24 cellular contexts compared by ENCODE assay signal in the genomic region with DNA sequence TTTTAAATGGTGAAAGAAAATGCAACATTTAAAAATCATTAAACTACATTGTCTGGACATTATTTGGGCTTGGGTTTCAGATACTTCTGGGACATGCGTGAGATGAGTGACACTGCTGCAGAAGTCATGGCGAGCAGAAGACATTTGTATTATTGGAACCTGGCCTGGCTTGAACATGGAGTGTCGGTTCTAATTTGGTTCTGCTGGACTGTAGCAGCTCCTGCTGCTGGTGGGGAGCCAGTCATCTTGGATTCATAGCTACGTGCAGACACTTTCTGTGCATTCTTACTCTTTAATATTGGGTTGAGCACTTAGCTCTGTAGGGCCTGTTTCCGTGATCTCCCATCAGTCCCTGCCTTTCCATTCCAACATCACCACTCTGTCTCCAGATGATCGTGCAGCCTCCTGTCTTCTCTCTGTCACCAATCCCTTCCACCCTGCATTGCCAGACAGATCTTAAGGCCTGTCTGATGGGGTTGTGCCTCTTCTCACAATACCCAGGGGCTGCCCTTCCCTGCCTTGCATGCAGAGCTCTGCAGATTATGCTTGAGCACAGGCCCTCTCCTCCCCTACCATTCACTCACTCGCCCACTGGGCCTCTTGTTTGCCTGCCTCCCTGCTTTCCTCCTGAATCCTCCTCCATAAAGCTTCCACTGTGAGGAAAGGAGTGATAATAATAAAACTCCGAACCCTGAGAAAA. TPM values are rescaled to one million over a fixed set of nuclear protein-coding genes. Genes with fewer than 3 reads are reported as not detected.
DNase-seq lines count a peak whose midpoint lies in the region; ATAC-seq and TF ChIP-seq lines count a peak whose summit lies in the region.
"Had no signal": no experiment of that assay in that cellular context is flagged by ENCODE, and none has a peak within 500 bp of the region (broad histone marks: within the 10 kb centered on the region; RNA-seq: fewer than 3 reads in every experiment).

No MANE protein-coding gene starts in this region.

- H3K9me3 ChIP-seq in ascending aorta (no peaks in the 10 kb centered on the region), mesenchymal stem cell (ENCODE audit: control insufficient read depth, low read length) (no peaks in the 10 kb centered on the region), stomach smooth muscle (ENCODE audit: control insufficient read depth in 2 of 2, low read length in 2 of 2) (no peaks in the 10 kb centered on the region)
- H3K9me3 ChIP-seq: BLaER1 treated with 17β-estradiol and CSF1 and Interleukin-3, amounts not matched to agents 10 nM and 100 nM; breast epithelium had no signal

- no peak overlapping the region for H2BK5ac ChIP-seq in mesenchymal stem cell (ENCODE audit: low read depth, low read length, poor library complexity, severe bottlenecking)

- ATAC-seq in stimulated activated effector memory CD8-positive, alpha-beta T cell treated with anti-CD3 and anti-CD28 coated beads, Interleukin-12 subunit alpha, Interleukin-12 subunit beta, amount 100 ng/mL, for 72 hours = no peak
- ATAC-seq in HG02798 (IDR thresholded peaks at IDR 0.05; ENCODE audit: poor library complexity, unreplicated experiment) = no peak
- ATAC-seq: naive thymus-derived CD8-positive, alpha-beta T cell had no signal

- H3K27me3 ChIP-seq in ascending aorta (no peaks in the 10 kb centered on the region), mesenchymal stem cell (ENCODE audit: control insufficient read depth in 1 of 2, insufficient read depth in 1 of 2, low read length in 2 of 2) (no peaks in the 10 kb centered on the region), stomach smooth muscle (ENCODE audit: control insufficient read depth in 1 of 2, insufficient read depth in 2 of 2, low read length in 2 of 2) (no peaks in the 10 kb centered on the region)
- H3K27me3 ChIP-seq: BLaER1 treated with 17β-estradiol and CSF1 and Interleukin-3, amounts not matched to agents 10 nM and 100 nM; breast epithelium had no signal

- H4K91ac ChIP-seq in mesenchymal stem cell (ENCODE audit: low read length) = no peak overlapping the region

- no peak overlapping the region for H3K9ac ChIP-seq in mesenchymal stem cell (ENCODE audit: low read length)
- H3K9ac ChIP-seq in stomach smooth muscle (ENCODE audit: low read length in 2 of 2) = peak overlapping the region in 1 of 2 donors; percentile 13
- H3K9ac ChIP-seq: BLaER1 treated with 17β-estradiol and CSF1 and Interleukin-3, amounts not matched to agents 10 nM and 100 nM; parathyroid adenoma had no signal

- H3K4ac ChIP-seq in mesenchymal stem cell (ENCODE audit: low read depth in 1 of 2, low read length in 2 of 2) = no peak overlapping the region

- no peak overlapping the region for H3K4me2 ChIP-seq in mesenchymal stem cell (ENCODE audit: low read length, poor library complexity, severe bottlenecking)
- H3K4me2 ChIP-seq: BLaER1 treated with 17β-estradiol and CSF1 and Interleukin-3, amounts not matched to agents 10 nM and 100 nM had no signal

- no peak overlapping the region for H2BK120ac ChIP-seq in mesenchymal stem cell (ENCODE audit: low read depth, low read length)

- H3K4me1 ChIP-seq in ascending aorta (peaks cover 3 to 35% of the 10 kb centered on the region in 2 donors), mesenchymal stem cell (ENCODE audit: control insufficient read depth, insufficient read depth, low read depth, low read length) (peaks cover 11% of the 10 kb centered on the region), stomach smooth muscle (ENCODE audit: control insufficient read depth, insufficient read depth, low read length) (peaks cover 23% of the 10 kb centered on the region)
- H3K4me1 ChIP-seq: BLaER1 treated with 17β-estradiol and CSF1 and Interleukin-3, amounts not matched to agents 10 nM and 100 nM; breast epithelium had no signal

- no peaks in the 10 kb centered on the region for H3K9me3 Mint-ChIP-seq in stimulated activated effector memory CD8-positive, alpha-beta T cell treated with anti-CD3 and anti-CD28 coated beads, Interleukin-12 subunit alpha, Interleukin-12 subunit beta, amount 100 ng/mL, for 72 hours
- H3K9me3 Mint-ChIP-seq: naive thymus-derived CD8-positive, alpha-beta T cell had no signal

- no peak overlapping the region for H2BK12ac ChIP-seq in mesenchymal stem cell (ENCODE audit: low read length in 2 of 2)

- no peaks in the 10 kb centered on the region for H3K4me1 Mint-ChIP-seq in stimulated activated effector memory CD8-positive, alpha-beta T cell treated with anti-CD3 and anti-CD28 coated beads, Interleukin-12 subunit alpha, Interleukin-12 subunit beta, amount 100 ng/mL, for 72 hours

- H3K14ac ChIP-seq in mesenchymal stem cell (ENCODE audit: low read length in 2 of 2) = no peak overlapping the region

- H3K4me3 ChIP-seq in ascending aorta (no peak overlapping the region), coronary artery (no peak overlapping the region), mesenchymal stem cell (ENCODE audit: insufficient read depth in 1 of 2, low read depth in 1 of 2, low read length in 2 of 2) (no peak overlapping the region), stomach smooth muscle (ENCODE audit: low read length in 2 of 2) (peak overlapping the region in 1 of 2 donors; percentile 44)
- H3K4me3 ChIP-seq: BLaER1 treated with 17β-estradiol and CSF1 and Interleukin-3, amounts not matched to agents 10 nM and 100 nM; breast epithelium had no signal

- H2AFZ ChIP-seq in mesenchymal stem cell (ENCODE audit: low read depth, low read length) = no peak overlapping the region
- H2AFZ ChIP-seq: parathyroid adenoma had no signal

- intact Hi-C loops in ascending aorta (cut with DNase I) = no loop called here

- no peak overlapping the region for H3K27ac Mint-ChIP-seq in stimulated activated effector memory CD8-positive, alpha-beta T cell treated with anti-CD3 and anti-CD28 coated beads, Interleukin-12 subunit alpha, Interleukin-12 subunit beta, amount 100 ng/mL, for 72 hours
- H3K27ac Mint-ChIP-seq: naive thymus-derived CD8-positive, alpha-beta T cell had no signal

- peak overlapping the region in 1 of 2 experiments; percentile 53 for H3K23ac ChIP-seq in mesenchymal stem cell (ENCODE audit: low read length in 2 of 2)

- no peak for TF ChIP-seq CTCF in ascending aorta (IDR thresholded peaks at IDR 0.05)
- no peak for TF ChIP-seq CTCF in coronary artery (IDR thresholded peaks at IDR 0.05)

- no peaks in the 10 kb centered on the region for H3K36me3 Mint-ChIP-seq in stimulated activated effector memory CD8-positive, alpha-beta T cell treated with anti-CD3 and anti-CD28 coated beads, Interleukin-12 subunit alpha, Interleukin-12 subunit beta, amount 100 ng/mL, for 72 hours
- H3K36me3 Mint-ChIP-seq: naive thymus-derived CD8-positive, alpha-beta T cell had no signal

- H3K18ac ChIP-seq in mesenchymal stem cell (ENCODE audit: low read depth in 1 of 2, low read length in 2 of 2) = no peak overlapping the region

- H2AK5ac ChIP-seq in mesenchymal stem cell (ENCODE audit: low read length, severe bottlenecking) = no peak overlapping the region

- 89% methylated on average over 8 of the region's 8 CpGs for WGBS in mesenchymal stem cell

- no peaks in the 10 kb centered on the region for H3K36me3 ChIP-seq in ascending aorta
- H3K36me3 ChIP-seq in mesenchymal stem cell (ENCODE audit: control insufficient read depth in 1 of 2, insufficient read depth in 2 of 2, low read depth in 1 of 2, low read length in 2 of 2) = peaks cover 0 to 3% of the 10 kb centered on the region in 2 experiments
- H3K36me3 ChIP-seq in stomach smooth muscle (ENCODE audit: control insufficient read depth in 2 of 2, insufficient read depth in 2 of 2, low read length in 2 of 2) = no peaks in the 10 kb centered on the region
- H3K36me3 ChIP-seq: BLaER1 treated with 17β-estradiol and CSF1 and Interleukin-3, amounts not matched to agents 10 nM and 100 nM; breast epithelium had no signal

- peaks cover 24% of the 10 kb centered on the region for H3K79me1 ChIP-seq in mesenchymal stem cell (replicated peaks; ENCODE audit: low read length, poor library complexity, severe bottlenecking)

- H4K8ac ChIP-seq in mesenchymal stem cell (ENCODE audit: low read length) = no peak overlapping the region

- no peak overlapping the region for H3K4me3 Mint-ChIP-seq in stimulated activated effector memory CD8-positive, alpha-beta T cell treated with anti-CD3 and anti-CD28 coated beads, Interleukin-12 subunit alpha, Interleukin-12 subunit beta, amount 100 ng/mL, for 72 hours
- H3K4me3 Mint-ChIP-seq: naive thymus-derived CD8-positive, alpha-beta T cell had no signal

- H3K27ac ChIP-seq in ascending aorta (peak overlapping the region; percentile 4 to 19), coronary artery (peak overlapping the region; percentile 37 to 72), mesenchymal stem cell (ENCODE audit: low read length, poor library complexity, severe bottlenecking) (no peak overlapping the region), stomach smooth muscle (ENCODE audit: low read length) (peak overlapping the region; percentile 38)
- H3K27ac ChIP-seq: BLaER1 treated with 17β-estradiol and CSF1 and Interleukin-3, amounts not matched to agents 10 nM and 100 nM; parathyroid adenoma had no signal

- peak overlapping the region; percentile 26 for H2BK15ac ChIP-seq in mesenchymal stem cell (ENCODE audit: low read depth, poor library complexity, severe bottlenecking)

- DNase-seq in ascending aorta (ENCODE audit: low spot score in 2 of 2) = no peak
- no peak for DNase-seq in coronary artery (ENCODE audit: low spot score)
- DNase-seq in mesenchymal stem cell = no peak
- no peak for DNase-seq in NCI-H1417 (lab: John Stamatoyannopoulos, UW)
- no peak for DNase-seq in stimulated activated effector memory CD8-positive, alpha-beta T cell treated with anti-CD3 and anti-CD28 coated beads, Interleukin-12 subunit alpha, Interleukin-12 subunit beta, amount 100 ng/mL, for 72 hours (ENCODE audit: low spot score in 2 of 2)
- no peak for DNase-seq in NCI-H345 treated with DMSO at 0.1 percent for 48 hours (lab: John Stamatoyannopoulos, UW; ENCODE audit: unreplicated experiment)
- DNase-seq: activated CD8-positive, alpha-beta memory T cell treated with anti-CD3 and anti-CD28 coated beads for 24 hours; activated gamma-delta T cell; activated T-cell treated with anti-CD3 and anti-CD28 coated beads, Interleukin-2, amount 50 U/mL, for 1 hour; COR-L47; GF-D8; KG1; left cardiac atrium; MM.1S; NCI-H1436 treated with DMSO at 0.1 percent for 48 hours; NCI-H2171; NCI-H524 treated with DMSO at 0.1 percent for 48 hours; T-helper 1 cell had no signal

RNA-seq across cellular contexts. Expression of gene CELF2, which starts 32.8 kb away (rescaled TPM):
- total RNA-seq in ascending aorta = 26.6 TPM
- polyA plus RNA-seq in mesenchymal stem cell (2013, experiment 1 of 2) = 8.8 TPM
- 8.9 TPM for polyA plus RNA-seq in mesenchymal stem cell (2013, experiment 2 of 2)
